1 cellular context compared by ENCODE assay signal in the genomic region with DNA sequence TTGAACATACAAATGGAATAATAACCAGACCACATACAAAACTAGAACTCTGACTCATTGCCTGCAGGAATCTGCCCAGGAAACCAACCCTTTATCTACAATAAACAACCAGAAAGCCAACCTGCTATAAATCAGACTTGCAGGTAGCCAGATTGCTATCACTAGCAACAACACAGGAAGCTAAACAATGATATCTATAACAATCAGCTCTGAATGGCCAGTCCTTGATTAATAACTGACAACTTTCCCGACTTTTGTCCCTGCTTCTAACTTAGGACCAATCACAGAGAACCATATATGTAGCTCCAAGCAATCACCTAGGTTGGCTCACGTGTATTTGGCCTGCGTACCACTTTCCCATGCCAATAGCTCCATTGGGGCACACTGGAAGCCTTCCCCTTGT.
TF ChIP-seq lines count a peak whose summit lies in the region.

No MANE protein-coding gene starts in this region.

TF ChIP-seq in SK-N-SH, 30 proteins besides CTCF, POLR2A, EP300 and RAD21 (continued from another document):
- no peak for TF ChIP-seq GABPA (IDR thresholded peaks at IDR 0.05; ENCODE audit: low read depth)
